29 cellular contexts compared by ENCODE assay signal in genomic region chr9:127076860-127077657, GRCh38. TPM values are rescaled to one million over a fixed set of nuclear protein-coding genes. Genes with fewer than 3 reads are reported as not detected.
DNase-seq lines count a peak whose midpoint lies in the region; ATAC-seq and TF ChIP-seq lines count a peak whose summit lies in the region.
"Had no signal": no experiment of that assay in that cellular context is flagged by ENCODE, and none has a peak within 500 bp of the region (broad histone marks: within the 10 kb centered on the region; RNA-seq: fewer than 3 reads in every experiment).

No MANE protein-coding gene starts in this region.

- H3K9me3 ChIP-seq in right atrium auricular region (no peaks in the 10 kb centered on the region), left lung (no peaks in the 10 kb centered on the region), uterus (no peaks in the 10 kb centered on the region)
- H3K9me3 ChIP-seq: A549, ascending aorta had no signal

- H3K4me1 ChIP-seq in right atrium auricular region (peaks cover 0 to 29% of the 10 kb centered on the region in 2 donors), left lung (peaks cover 11 to 26% of the 10 kb centered on the region in 2 donors), uterus (peaks cover 0 to 6% of the 10 kb centered on the region in 2 donors)
- H3K4me1 ChIP-seq: A549 had no signal

- H3K4me3 ChIP-seq in right atrium auricular region (no peak overlapping the region), left lung (no peak overlapping the region), uterus (no peak overlapping the region)
- H3K4me3 ChIP-seq: A549, ascending aorta, smooth muscle cell had no signal

- DNase-seq in cardiac septum (ENCODE audit: low spot score) (peak; percentile 63), right atrium auricular region (ENCODE audit: low spot score) (no peak), dermis blood vessel endothelial cell (peak; percentile 21), left lung (no peak), uterus (peak in 1 of 2 donors; percentile 48), iPS-NIHi11 (ENCODE audit: low spot score) (no peak), Calu3 (no peak), DMS53 (lab: John Stamatoyannopoulos, UW) (no peak)
- DNase-seq: activated B cell treated with CpG ODN at 0.5 μM for 24 hours; activated CD4-positive, alpha-beta memory T cell treated with anti-CD3 and anti-CD28 coated beads, Interleukin-2, amount 10 ng/mL, durations not matched to agents 7 days and 5 days; activated naive CD4-positive, alpha-beta T cell treated with anti-CD3 and anti-CD28 coated beads, Interleukin-2, amount 50 U/mL, for 16 hours; activated T-cell treated with anti-CD3 and anti-CD28 coated beads, Interleukin-2, amount 50 U/mL, for 48 hours; C1 segment of cervical spinal cord; cerebellar nuclear complex; DMS 273 treated with DMSO at 0.1 percent for 48 hours; effector CD8-positive, alpha-beta T cell; HFFc6; KG1; midbrain; NCI-H1048; NCI-H2107; NCI-H69; SHP77 treated with DMSO at 0.1 percent for 48 hours; stimulated activated CD4-positive, alpha-beta T cell treated with anti-CD3 and anti-CD28 coated beads, Interleukin-4, amount 100 ng/mL, for 1 hour had no signal

- no TSS peak for BruUV-seq in Calu3 (replicated peaks; lab: Mats Ljungman, UMichigan)

- H3K36me3 Mint-ChIP-seq in Calu3 (ENCODE audit: insufficient read depth, unreplicated experiment): no peaks in the 10 kb centered on the region

- peaks cover 6% of the 10 kb centered on the region for H3K9me3 Mint-ChIP-seq in Calu3 (ENCODE audit: low read depth, unreplicated experiment)
- H3K9me3 Mint-ChIP-seq: activated B cell treated with CpG ODN at 0.5 μM for 24 hours had no signal

- H3K27ac Mint-ChIP-seq in Calu3 (ENCODE audit: unreplicated experiment): no peak overlapping the region
- H3K27ac Mint-ChIP-seq: activated B cell treated with CpG ODN at 0.5 μM for 24 hours; activated CD4-positive, alpha-beta memory T cell treated with anti-CD3 and anti-CD28 coated beads, Interleukin-2, amount 10 ng/mL, durations not matched to agents 7 days and 5 days; HFFc6; nephron had no signal

- no peak for TF ChIP-seq POLR2A in uterus (IDR thresholded peaks at IDR 0.05)

- intact Hi-C loops in cardiac septum (cut with DNase I) (no loop called here), left lung (cut with DNase I) (no loop called here), uterus (cut with DNase I; ENCODE audit: low total_unique reads) (no loop called here), Calu3 (cut with micrococcal nuclease; ENCODE audit: unreplicated experiment) (no loop called here)

- H3K27ac ChIP-seq in right atrium auricular region (peak overlapping the region in 1 of 2 donors; percentile 33), left lung (no peak overlapping the region), uterus (peak overlapping the region; percentile 66 to 73)
- H3K27ac ChIP-seq: A549 had no signal

- H3K4me1 Mint-ChIP-seq in Calu3 (ENCODE audit: low read depth, unreplicated experiment): peaks cover 28% of the 10 kb centered on the region
- H3K4me1 Mint-ChIP-seq: activated B cell treated with CpG ODN at 0.5 μM for 24 hours had no signal

- no peaks in the 10 kb centered on the region for H3K27me3 ChIP-seq in right atrium auricular region
- H3K27me3 ChIP-seq in left lung: no peaks in the 10 kb centered on the region
- H3K27me3 ChIP-seq in uterus: no peaks in the 10 kb centered on the region
- H3K27me3 ChIP-seq: ascending aorta had no signal

- CTCF ChIA-PET in Calu3 (lab: Charles Lee): no interaction called here

- H3K36me3 ChIP-seq in right atrium auricular region (no peaks in the 10 kb centered on the region), left lung (no peaks in the 10 kb centered on the region), uterus (no peaks in the 10 kb centered on the region)
- H3K36me3 ChIP-seq: ascending aorta had no signal

- peaks cover 8% of the 10 kb centered on the region for H3K27me3 Mint-ChIP-seq in Calu3 (ENCODE audit: unreplicated experiment)
- H3K27me3 Mint-ChIP-seq: activated B cell treated with CpG ODN at 0.5 μM for 24 hours had no signal

- H3K4me3 Mint-ChIP-seq in Calu3 (ENCODE audit: low read depth, unreplicated experiment): no peak overlapping the region
- H3K4me3 Mint-ChIP-seq: activated B cell treated with CpG ODN at 0.5 μM for 24 hours; activated CD4-positive, alpha-beta memory T cell treated with anti-CD3 and anti-CD28 coated beads, Interleukin-2, amount 10 ng/mL, durations not matched to agents 7 days and 5 days; HFFc6; nephron had no signal

- TF ChIP-seq CTCF in right atrium auricular region (IDR thresholded peaks at IDR 0.05) (no peak), left lung (IDR thresholded peaks at IDR 0.05) (no peak), uterus (IDR thresholded peaks at IDR 0.05) (no peak), Calu3 (IDR thresholded peaks at IDR 0.05; ENCODE audit: unreplicated experiment) (no peak)

- peak; percentile 38 for ATAC-seq in left lung
- ATAC-seq: A549 had no signal

RNA-seq across cellular contexts. Expression of gene ANGPTL2, which starts 45.4 kb away (rescaled TPM):
- total RNA-seq in cardiac septum (41.4 TPM), right atrium auricular region (10 to 100 TPM; 42.8 to 55.8 TPM), dermis blood vessel endothelial cell (12.3 and 14.9 TPM in 2 replicates), left lung (10 to 100 TPM; 22.7 to 26.2 TPM), uterus (10 to 100 TPM; 10.2 to 65.3 (median 32.0) TPM), Calu3 (2022) (not detected in 2 replicates)
- total RNA-seq: activated B cell treated with CpG ODN at 0.5 μM for 24 hours; T-helper 1 cell treated with Interleukin-12 subunit alpha and Interleukin-12 subunit beta and Interleukin-4 antibody, amounts not matched to agents 30 ng/mL and 1 ng/mL, for 36 hours had no signal

Comparison
In these comparisons a context has a peak if more than half of its experiments do, and no peak if none do; other contexts are left out.
1. DNase-seq: peak in cardiac septum (single experiment) and dermis blood vessel endothelial cell (single experiment); none in right atrium auricular region (single experiment), left lung (0 of 2), iPS-NIHi11 (single experiment), Calu3 (single experiment) and DMS53 (single experiment).
2. H3K27ac ChIP-seq: peak in uterus (2 of 2); none in left lung (0 of 2).
3. RNA of gene ANGPTL2, which starts 45.4 kb away (total RNA-seq): 42.8 to 55.8 TPM in right atrium auricular region, 41.4 TPM in cardiac septum (single experiment), 10.2 to 65.3 TPM in uterus, 22.7 to 26.2 TPM in left lung and 12.3 to 14.9 TPM in dermis blood vessel endothelial cell; not detected in Calu3; every median in the first group is over 10 times any median in the second.